Comparison of ENCODE assay signal across 26 cellular contexts in the genomic region with DNA sequence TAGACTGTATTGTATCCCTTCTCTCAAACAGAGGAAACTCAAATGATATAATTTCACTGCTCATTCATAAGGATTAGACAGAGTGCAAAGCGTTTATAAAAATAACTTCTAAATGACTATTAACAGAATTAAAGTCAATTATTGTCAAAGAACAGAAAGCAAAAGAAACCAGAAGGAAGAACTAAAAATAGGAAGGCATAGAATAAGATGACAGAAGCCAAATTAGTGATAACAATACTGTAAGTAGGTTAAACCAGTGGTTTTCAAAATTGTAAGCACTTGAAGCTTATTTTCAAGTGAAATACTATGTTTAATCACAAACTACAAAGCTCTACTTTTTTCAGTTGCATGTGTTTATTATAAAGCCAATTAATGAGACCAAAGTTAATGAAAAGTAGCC.
DNase-seq lines count a peak whose midpoint lies in the region; ATAC-seq, FAIRE-seq and TF ChIP-seq lines count a peak whose summit lies in the region.
"Had no signal": no experiment of that assay in that cellular context is flagged by ENCODE, and none has a peak within 500 bp of the region (broad histone marks: within the 10 kb centered on the region; RNA-seq: fewer than 3 reads in every experiment).

No MANE protein-coding gene starts in this region.

- H3K4me3 Mint-ChIP-seq in glutamatergic neuron (ENCODE audit: unreplicated experiment) = no peak overlapping the region
- H3K4me3 Mint-ChIP-seq: CD14-positive monocyte; CD4-positive, alpha-beta memory T cell; CD4-positive, CD25-positive, alpha-beta regulatory T cell; CD8-positive, alpha-beta memory T cell had no signal

- SMC1A ChIA-PET in GM12878 (lab: Charles Lee; ENCODE audit: uncharacterized antibody, unreplicated experiment) = interaction anchor here (1.5 kb wide), 1 partner anchor 23 kb away, joined by 3 read pairs; no protein-coding TSS in a partner anchor

- peak; percentile 54 for ATAC-seq in HG03108 (IDR thresholded peaks at IDR 0.05; ENCODE audit: unreplicated experiment)
- ATAC-seq in GM12878 = no peak

- no peaks in the 10 kb centered on the region for H3K4me1 ChIP-seq in GM12878 (ENCODE audit: control insufficient read depth, insufficient read depth, low read length)
- H3K4me1 ChIP-seq: BE2C had no signal

- H3K36me3 ChIP-seq in GM12878 (ENCODE audit: control insufficient read depth in 2 of 2, insufficient read depth in 2 of 2, low read length in 1 of 2) = no peaks in the 10 kb centered on the region
- H3K36me3 ChIP-seq in WERI-Rb-1 = no peaks in the 10 kb centered on the region
- H3K36me3 ChIP-seq: BE2C, BLaER1 had no signal

- no peak for FAIRE-seq in GM12878 (lab: Jason Lieb, UNC)
- FAIRE-seq in H54 (lab: Jason Lieb, UNC) = no peak
- FAIRE-seq: A204.1, GM12891 had no signal

- peaks cover 4% of the 10 kb centered on the region for H3K36me3 Mint-ChIP-seq in glutamatergic neuron (ENCODE audit: unreplicated experiment)
- H3K36me3 Mint-ChIP-seq: CD14-positive monocyte; CD4-positive, alpha-beta memory T cell had no signal

- DNase-seq in GM12878 (ENCODE audit: low read depth, low spot score) = no peak
- no peak for DNase-seq in glutamatergic neuron
- no peak for DNase-seq in stimulated activated CD4-positive, alpha-beta T cell treated with anti-CD3 and anti-CD28 coated beads, Interleukin-15, amount 100 ng/mL, for 24 hours
- DNase-seq in H54 (ENCODE audit: insufficient read length, low spot score) = no peak
- no peak for DNase-seq in activated T-cell treated with anti-CD3 and anti-CD28 coated beads for 4 hours
- no peak for DNase-seq in WERI-Rb-1
- DNase-seq: 8988T; ACHN; BE2C; C1 segment of cervical spinal cord; CD4-positive, alpha-beta memory T cell; CD4-positive, CD25-positive, alpha-beta regulatory T cell; CD8-positive, alpha-beta memory T cell; COR-L47; DMS 273 treated with DMSO at 0.1 percent for 48 hours; DMS153; DMS53; DMS79; DND-41; EL; GDM1 had no signal

- no peak for TF ChIP-seq CTCF in GM12878 (IDR thresholded peaks at IDR 0.05 in 2 of 3, conservative IDR thresholded peaks at IDR 0.05 in 1 of 3; ENCODE audit: control insufficient read depth in 2 of 3, extremely low read depth in 1 of 3, insufficient read depth in 1 of 3, low read depth in 3 of 3, low read length in 3 of 3)
- TF ChIP-seq CTCF in glutamatergic neuron (IDR thresholded peaks at IDR 0.05; ENCODE audit: partially characterized antibody, unreplicated experiment) = no peak
- TF ChIP-seq CTCF in WERI-Rb-1 (IDR thresholded peaks at IDR 0.05; ENCODE audit: low read depth, low read length) = no peak

- H3K27ac Mint-ChIP-seq in glutamatergic neuron (ENCODE audit: unreplicated experiment) = peak overlapping the region; percentile 66
- H3K27ac Mint-ChIP-seq: CD14-positive monocyte; CD4-positive, alpha-beta memory T cell; CD8-positive, alpha-beta memory T cell had no signal

- CTCF ChIA-PET in GM12878 (lab: Yijun Ruan, JAX) = interaction anchor here (1.0 kb wide), 1 partner anchor 10 kb away, joined by 3 read pairs; no protein-coding TSS in a partner anchor

- peaks cover 1% of the 10 kb centered on the region for H3K27me3 Mint-ChIP-seq in glutamatergic neuron (ENCODE audit: unreplicated experiment)
- H3K27me3 Mint-ChIP-seq: CD4-positive, alpha-beta memory T cell; CD4-positive, CD25-positive, alpha-beta regulatory T cell had no signal

- no peak overlapping the region for H3K27ac ChIP-seq in GM12878 (ENCODE audit: control insufficient read depth, insufficient read depth)
- no peak overlapping the region for H3K27ac ChIP-seq in WERI-Rb-1
- H3K27ac ChIP-seq: BLaER1 had no signal

- in situ Hi-C loops in GM12878 (cut with MboI) = no loop called here

- BruUV-seq in GM12878 (replicated peaks; lab: Mats Ljungman, UMichigan) = no TSS peak

- H2AFZ ChIP-seq in GM12878 (ENCODE audit: control insufficient read depth, low read depth, low read length) = no peak overlapping the region

- no peak for TF ChIP-seq EP300 in GM12878 (IDR thresholded peaks at IDR 0.05; ENCODE audit: borderline replicate concordance in 1 of 2, control insufficient read depth in 1 of 2, low read depth in 2 of 2, low read length in 2 of 2)

- WGBS in GM12878 (ENCODE audit: insufficient coverage, insufficient replicate concordance, low lambda C conversion rate, missing lambda C conversion rate) = 43% methylated on average over 1 of the region's 1 CpG

- H3K4me1 Mint-ChIP-seq in glutamatergic neuron (ENCODE audit: low read depth, unreplicated experiment) = peaks cover 10% of the 10 kb centered on the region
- H3K4me1 Mint-ChIP-seq: CD14-positive monocyte; CD4-positive, alpha-beta memory T cell; CD8-positive, alpha-beta memory T cell had no signal

- H3K4me2 ChIP-seq in GM12878 (ENCODE audit: control insufficient read depth, insufficient read depth) = no peak overlapping the region
- H3K4me2 ChIP-seq: BLaER1 had no signal

- H3K9me3 ChIP-seq in GM12878 (replicated peaks; ENCODE audit: control insufficient read depth, insufficient read depth, low read length) (no peaks in the 10 kb centered on the region), WERI-Rb-1 (ENCODE audit: severe bottlenecking) (no peaks in the 10 kb centered on the region)
- H3K9me3 ChIP-seq: BE2C had no signal

- TF ChIP-seq RAD21 in GM12878 (IDR thresholded peaks at IDR 0.05; ENCODE audit: insufficient read depth, low read depth, low read length) = no peak

- no peaks in the 10 kb centered on the region for H4K20me1 ChIP-seq in GM12878 (ENCODE audit: control insufficient read depth, insufficient read depth)
- H4K20me1 ChIP-seq: BLaER1 had no signal

- TF ChIP-seq POLR2A in GM12878 (IDR thresholded peaks at IDR 0.05; ENCODE audit: low read depth, low read length) (no peak), H54 (IDR thresholded peaks at IDR 0.05; ENCODE audit: low read depth, low read length) (no peak)

- H3K4me3 ChIP-seq in GM12878 = no peak overlapping the region
- no peak overlapping the region for H3K4me3 ChIP-seq in WERI-Rb-1 (ENCODE audit: low read depth, low read length)
- H3K4me3 ChIP-seq: BLaER1 had no signal

- H3K27me3 ChIP-seq in GM12878 (replicated peaks in 1 of 2; ENCODE audit: control insufficient read depth in 2 of 2, insufficient read depth in 2 of 2, low read length in 1 of 2) = no peaks in the 10 kb centered on the region
- no peaks in the 10 kb centered on the region for H3K27me3 ChIP-seq in WERI-Rb-1 (ENCODE audit: insufficient read depth, low read depth, severe bottlenecking)
- H3K27me3 ChIP-seq: BE2C had no signal

- RAD21 ChIA-PET in GM12878 (lab: Charles Lee; ENCODE audit: unreplicated experiment) = no interaction called here

- POLR2A ChIA-PET in GM12878 (lab: Charles Lee) = no interaction called here

- H3K9me3 Mint-ChIP-seq in glutamatergic neuron (ENCODE audit: unreplicated experiment) = peaks cover 5% of the 10 kb centered on the region
- H3K9me3 Mint-ChIP-seq: CD8-positive, alpha-beta memory T cell had no signal

- H3K9ac ChIP-seq in GM12878 (ENCODE audit: control insufficient read depth, insufficient read depth, low read length) = no peak overlapping the region
- H3K9ac ChIP-seq: BLaER1 had no signal

- intact Hi-C loops in GM12878 (cut with micrococcal nuclease; ENCODE audit: unreplicated experiment) = no loop called here

- no peaks in the 10 kb centered on the region for H3K79me2 ChIP-seq in GM12878 (ENCODE audit: control insufficient read depth, insufficient read depth, low read length)

TF ChIP-seq in GM12878, 131 proteins besides CTCF, POLR2A, EP300 and RAD21:
- TF ChIP-seq MTA2 (IDR thresholded peaks at IDR 0.05; ENCODE audit: low read depth) (peak; percentile 38; the same call in 1 of the 2 replicates), MEF2B (IDR thresholded peaks at IDR 0.05; ENCODE audit: partially characterized antibody, poor library complexity, severe bottlenecking) (peak; percentile 32), LARP7 (IDR thresholded peaks at IDR 0.05) (no peak)
